8 cellular contexts compared by ENCODE assay signal in genomic region chr9:107282759-107283620, GRCh38. TPM values are rescaled to one million over a fixed set of nuclear protein-coding genes. Genes with fewer than 3 reads are reported as not detected.
A peak's percentile ranks its signal among the peaks of the same experiment; 100 is the strongest.
DNase-seq lines count a peak whose midpoint lies in the region; ATAC-seq and TF ChIP-seq lines count a peak whose summit lies in the region.

Gene RAD23B (plus strand): TSS chr9:107283279. CDS start chr9:107283630, 351 bp downstream.

- H3K4me1 ChIP-seq in left lung: peaks cover 8 to 60% of the 10 kb centered on the region in 2 donors

- peak; percentile 79 for ATAC-seq in GM19372 (IDR thresholded peaks at IDR 0.05; ENCODE audit: low read depth, unreplicated experiment)
- peak; percentile 72 for ATAC-seq in HG03558 (IDR thresholded peaks at IDR 0.05; ENCODE audit: extremely low read depth, unreplicated experiment)
- ATAC-seq in left lung: peak; percentile 93

- no peaks in the 10 kb centered on the region for H3K36me3 ChIP-seq in left lung

- no peaks in the 10 kb centered on the region for H3K27me3 Mint-ChIP-seq in dendritic cell treated with granulocyte-macrophage colony-stimulating factor and Interleukin-4, amounts not matched to agents 40 ng/mL and 50 ng/mL, for 4 days

- no peaks in the 10 kb centered on the region for H3K9me3 ChIP-seq in left lung

- peak within 1 kb of the TSS; percentile 97 for H3K4me3 Mint-ChIP-seq in dendritic cell treated with granulocyte-macrophage colony-stimulating factor and Interleukin-4, amounts not matched to agents 40 ng/mL and 50 ng/mL, for 4 days

- H3K4me1 Mint-ChIP-seq in dendritic cell treated with granulocyte-macrophage colony-stimulating factor and Interleukin-4, amounts not matched to agents 40 ng/mL and 50 ng/mL, for 4 days (ENCODE audit: low read depth): peaks cover 35% of the 10 kb centered on the region

- intact Hi-C loops in dendritic cell treated with granulocyte-macrophage colony-stimulating factor and Interleukin-4, amounts not matched to agents 40 ng/mL and 50 ng/mL, for 4 days (cut with micrococcal nuclease): loop anchor here (5.0 kb wide), 1 partner anchor 39 kb away; no protein-coding TSS in a partner anchor
- intact Hi-C loops in left lung (cut with DNase I): no loop called here

- H3K27ac ChIP-seq in left lung: peak within 1 kb of the TSS; percentile 99 to 100

- TF ChIP-seq CTCF in left lung (IDR thresholded peaks at IDR 0.05): no peak

- DNase-seq in C1 segment of cervical spinal cord (lab: John Stamatoyannopoulos, UW): peak; percentile 70 to 99 (median 98)
- peak; percentile 97 for DNase-seq in NCI-H748 treated with DMSO at 0.1 percent for 48 hours (lab: John Stamatoyannopoulos, UW)
- peak; percentile 98 to 99 for DNase-seq in activated CD4-positive, alpha-beta T cell treated with anti-CD3 and anti-CD28 coated beads, Interleukin-2, amount 50 U/mL, for 24 hours (ENCODE audit: low read depth in 1 of 2, low spot score in 1 of 2)
- peak; percentile 100 for DNase-seq in left lung
- peak; percentile 99 for DNase-seq in stimulated activated CD4-positive, alpha-beta T cell treated with anti-CD3 and anti-CD28 coated beads, Interleukin-2, amount 100 ng/mL, for 48 hours

- peaks cover 17% of the 10 kb centered on the region for H3K36me3 Mint-ChIP-seq in dendritic cell treated with granulocyte-macrophage colony-stimulating factor and Interleukin-4, amounts not matched to agents 40 ng/mL and 50 ng/mL, for 4 days (ENCODE audit: low read depth)

- no peaks in the 10 kb centered on the region for H3K9me3 Mint-ChIP-seq in dendritic cell treated with granulocyte-macrophage colony-stimulating factor and Interleukin-4, amounts not matched to agents 40 ng/mL and 50 ng/mL, for 4 days

- H3K27me3 ChIP-seq in left lung: no peaks in the 10 kb centered on the region

- peak within 1 kb of the TSS; percentile 72 to 95 for H3K4me3 ChIP-seq in left lung

- peak within 1 kb of the TSS; percentile 94 for H3K27ac Mint-ChIP-seq in dendritic cell treated with granulocyte-macrophage colony-stimulating factor and Interleukin-4, amounts not matched to agents 40 ng/mL and 50 ng/mL, for 4 days

RNA-seq across cellular contexts. Expression of gene RAD23B, which starts in this region (rescaled TPM):
- 100 to 1,000 TPM; 108 to 142 TPM for total RNA-seq in left lung

Comparison
In these comparisons a context has a peak if more than half of its experiments do, and no peak if none do; other contexts are left out.
1. Peak in every context shown above with its lines: DNase-seq, ATAC-seq, H3K4me3 ChIP-seq and H3K27ac ChIP-seq.